Comparison of ENCODE assay signal across 8 cellular contexts in the genomic region with DNA sequence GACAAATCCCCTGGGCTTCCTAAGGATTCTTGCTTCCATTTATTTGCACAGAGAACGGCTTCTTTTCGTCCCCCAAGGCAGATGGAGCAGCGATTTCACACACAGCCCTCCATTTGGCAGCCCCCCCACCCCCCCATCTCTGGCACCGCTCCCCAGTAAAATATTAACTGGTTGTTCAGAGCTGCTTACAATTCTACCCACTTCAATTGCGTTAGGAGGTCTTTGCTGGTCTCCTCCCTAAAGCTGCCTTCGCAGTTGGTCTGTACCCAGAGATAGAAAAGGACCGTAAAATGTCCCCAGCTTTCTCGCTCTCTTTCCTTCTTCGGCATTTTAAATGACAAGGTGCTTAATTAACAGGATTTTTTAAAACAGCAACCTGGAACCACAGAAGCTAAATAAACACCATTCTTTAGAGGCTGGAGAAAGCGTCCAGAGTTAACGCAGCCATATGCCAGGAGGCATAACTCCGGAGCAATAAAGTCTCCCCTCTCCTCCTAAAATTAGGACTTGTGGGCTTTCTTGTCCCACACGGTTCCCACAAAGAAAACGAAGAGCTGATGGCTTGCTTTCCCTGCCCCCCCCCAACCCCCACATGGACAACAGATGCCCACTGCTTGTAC. TPM values are rescaled to one million over a fixed set of nuclear protein-coding genes. Genes with fewer than 3 reads are reported as not detected.
DNase-seq lines count a peak whose midpoint lies in the region; ATAC-seq, FAIRE-seq and TF ChIP-seq lines count a peak whose summit lies in the region.

No MANE protein-coding gene starts in this region.

- TF ChIP-seq CTCF in heart right ventricle (IDR thresholded peaks at IDR 0.05) (no peak), K562 (IDR thresholded peaks at IDR 0.05 in 2 of 3, conservative IDR thresholded peaks at IDR 0.05 in 1 of 3; ENCODE audit: insufficient read depth in 2 of 3, low read depth in 1 of 3, low read length in 3 of 3) (no peak), uterus (IDR thresholded peaks at IDR 0.05) (no peak), omental fat pad (IDR thresholded peaks at IDR 0.05) (no peak)

- no peak for TF ChIP-seq EP300 in K562 (IDR thresholded peaks at IDR 0.05; ENCODE audit: low read length)

- no peak for FAIRE-seq in K562 (lab: Jason Lieb, UNC)

- H3K27me3 ChIP-seq in heart right ventricle (no peaks in the 10 kb centered on the region), K562 (ENCODE audit: control insufficient read depth in 2 of 2, insufficient read depth in 2 of 2, low read length in 2 of 2) (no peaks in the 10 kb centered on the region), mesenchymal stem cell (ENCODE audit: control insufficient read depth in 1 of 2, insufficient read depth in 1 of 2, low read length in 2 of 2) (no peaks in the 10 kb centered on the region), uterus (no peaks in the 10 kb centered on the region)

- no peaks in the 10 kb centered on the region for H4K20me1 ChIP-seq in K562 (replicated peaks; ENCODE audit: control insufficient read depth, insufficient read depth, low read length)

- no peaks in the 10 kb centered on the region for H3K9me1 ChIP-seq in K562 (ENCODE audit: control insufficient read depth, insufficient read depth, low read length)

- BruUV-seq in K562 (replicated peaks; lab: Mats Ljungman, UMichigan), result no TSS peak

- H3K79me2 ChIP-seq in K562 (ENCODE audit: control insufficient read depth, insufficient read depth, low read length), result peaks cover 82% of the 10 kb centered on the region

- ATAC-seq in heart right ventricle (no peak), Right ventricle myocardium superior (ENCODE audit: poor library complexity) (no peak), K562 (no peak), omental fat pad (ENCODE audit: low FRiP score) (no peak)

- TF ChIP-seq POLR2A in K562 (conservative IDR thresholded peaks at IDR 0.05) (no peak), uterus (IDR thresholded peaks at IDR 0.05) (no peak)

- H3K27ac ChIP-seq in heart right ventricle, result peak overlapping the region; percentile 97 to 99 (median 98)
- H3K27ac ChIP-seq in K562 (ENCODE audit: extremely low read depth, low read depth, low read length), result peak overlapping the region; percentile 97
- H3K27ac ChIP-seq in mesenchymal stem cell (ENCODE audit: low read length, poor library complexity, severe bottlenecking), result peak overlapping the region; percentile 100
- H3K27ac ChIP-seq in uterus, result peak overlapping the region; percentile 94 to 99

- H4K8ac ChIP-seq in mesenchymal stem cell (ENCODE audit: low read length), result peak overlapping the region; percentile 99

- in situ Hi-C loops in K562 (cut with MboI), result no loop called here

- DNase-seq in heart right ventricle (peak in 1 of 2 donors; percentile 17), Right ventricle myocardium superior (no peak), K562 (ENCODE audit: extremely low read depth in 1 of 4, low spot score in 3 of 4) (no peak), mesenchymal stem cell (no peak), uterus (no peak), NCI-H1105 treated with DMSO at 0.1 percent for 48 hours (lab: John Stamatoyannopoulos, UW) (no peak), GOT3 (lab: John Stamatoyannopoulos, UW) (no peak), omental fat pad (ENCODE audit: low spot score) (no peak)

- H3K4me1 ChIP-seq in heart right ventricle (peaks cover 60 to 98% (median 91%) of the 10 kb centered on the region in 9 donors), K562 (replicated peaks in 1 of 2; ENCODE audit: control insufficient read depth in 2 of 2, insufficient read depth in 2 of 2, low read length in 2 of 2) (peaks cover 53 to 56% of the 10 kb centered on the region in 2 experiments), mesenchymal stem cell (ENCODE audit: control insufficient read depth, insufficient read depth, low read depth, low read length) (peaks cover 41% of the 10 kb centered on the region), uterus (peaks cover 50 to 62% of the 10 kb centered on the region in 2 donors)

- H3K4me3 ChIP-seq in heart right ventricle (no peak overlapping the region), K562 (peak overlapping the region; percentile 65), mesenchymal stem cell (ENCODE audit: insufficient read depth in 1 of 2, low read depth in 1 of 2, low read length in 2 of 2) (no peak overlapping the region), uterus (no peak overlapping the region)

- peak overlapping the region; percentile 14 to 30 for H3K23ac ChIP-seq in mesenchymal stem cell (ENCODE audit: low read length in 2 of 2)

- H2AK5ac ChIP-seq in mesenchymal stem cell (ENCODE audit: low read length, severe bottlenecking), result peak overlapping the region; percentile 95

- H3K14ac ChIP-seq in mesenchymal stem cell (ENCODE audit: low read length in 2 of 2), result peak overlapping the region in 1 of 2 experiments; percentile 91

- TF ChIP-seq RAD21 in K562 (CRISPR knock-in tag; conservative IDR thresholded peaks at IDR 0.05 in 1 of 2, IDR thresholded peaks at IDR 0.05 in 1 of 2), result no peak

- H3K9me3 ChIP-seq in heart right ventricle, result no peaks in the 10 kb centered on the region
- H3K9me3 ChIP-seq in K562 (replicated peaks; ENCODE audit: control insufficient read depth, insufficient read depth, low read depth, low read length), result no peaks in the 10 kb centered on the region
- no peaks in the 10 kb centered on the region for H3K9me3 ChIP-seq in mesenchymal stem cell (ENCODE audit: control insufficient read depth, low read length)
- no peaks in the 10 kb centered on the region for H3K9me3 ChIP-seq in uterus

- H2BK12ac ChIP-seq in mesenchymal stem cell (ENCODE audit: low read length in 2 of 2), result peak overlapping the region; percentile 89 to 99

- H3K4me2 ChIP-seq in K562 (ENCODE audit: insufficient read depth, low read length) (peak overlapping the region; percentile 87), mesenchymal stem cell (ENCODE audit: low read length, poor library complexity, severe bottlenecking) (peak overlapping the region; percentile 14)

- H4K91ac ChIP-seq in mesenchymal stem cell (ENCODE audit: low read length), result peak overlapping the region; percentile 100

- H2BK5ac ChIP-seq in mesenchymal stem cell (ENCODE audit: low read depth, low read length, poor library complexity, severe bottlenecking), result peak overlapping the region; percentile 100

- H3K36me3 ChIP-seq in heart right ventricle (no peaks in the 10 kb centered on the region), K562 (ENCODE audit: control insufficient read depth, insufficient read depth, low read length) (peaks cover 23% of the 10 kb centered on the region), mesenchymal stem cell (ENCODE audit: control insufficient read depth in 1 of 2, insufficient read depth in 2 of 2, low read depth in 1 of 2, low read length in 2 of 2) (no peaks in the 10 kb centered on the region), uterus (no peaks in the 10 kb centered on the region)

- peak overlapping the region; percentile 82 for H2BK15ac ChIP-seq in mesenchymal stem cell (ENCODE audit: low read depth, poor library complexity, severe bottlenecking)

- intact Hi-C loops in heart right ventricle (cut with DNase I), result loop anchor here in 4 of 10 donors (2.0 to 5.0 kb wide), 3 partner anchors 39 to 86 kb away; no protein-coding TSS in a partner anchor
- intact Hi-C loops in Right ventricle myocardium superior (cut with DNase I), result no loop called here
- intact Hi-C loops in K562 (cut with micrococcal nuclease), result loop anchor here (5.0 kb wide), 1 partner anchor 41 kb away; no protein-coding TSS in a partner anchor
- intact Hi-C loops in uterus (cut with DNase I; ENCODE audit: low total_unique reads), result loop anchor here (5.0 kb wide), 1 partner anchor 41 kb away; no protein-coding TSS in a partner anchor

- peak overlapping the region; percentile 92 to 94 for H3K9ac ChIP-seq in K562 (ENCODE audit: insufficient read depth in 1 of 2, low read depth in 2 of 2, low read length in 2 of 2)
- H3K9ac ChIP-seq in mesenchymal stem cell (ENCODE audit: low read length), result peak overlapping the region; percentile 88

- 37 to 42% methylated on average over 14 of the region's 14 CpGs for WGBS in heart right ventricle, 2 donors
- 3% methylated on average over 14 of the region's 14 CpGs for whole genome bisulfite sequencing in K562 (ENCODE audit: insufficient coverage, low coverage, missing lambda C conversion rate)
- 20% methylated on average over 14 of the region's 14 CpGs for WGBS in mesenchymal stem cell

- peak overlapping the region; percentile 99 for H2BK120ac ChIP-seq in mesenchymal stem cell (ENCODE audit: low read depth, low read length)

- H2AFZ ChIP-seq in K562 (ENCODE audit: low read depth, low read length) (peak overlapping the region; percentile 34; the same call in 1 of the 2 replicates), mesenchymal stem cell (ENCODE audit: low read depth, low read length) (no peak overlapping the region)

- peak overlapping the region; percentile 93 to 100 for H3K18ac ChIP-seq in mesenchymal stem cell (ENCODE audit: low read depth in 1 of 2, low read length in 2 of 2)

- POLR2A ChIA-PET in K562 (lab: Yijun Ruan, JAX), result interaction anchor here (0.8 to 2.4 kb wide), 19 partner anchors 8 to 61 kb away, joined by 3 to 11 read pairs (median 5); no protein-coding TSS in a partner anchor

- CTCF ChIA-PET in K562 (lab: Yijun Ruan, JAX; ENCODE audit: low intra/inter-chr PET ratio), result no interaction called here

- H3K4ac ChIP-seq in mesenchymal stem cell (ENCODE audit: low read depth in 1 of 2, low read length in 2 of 2), result peak overlapping the region; percentile 88 to 100

- no peaks in the 10 kb centered on the region for H3K79me1 ChIP-seq in mesenchymal stem cell (replicated peaks; ENCODE audit: low read length, poor library complexity, severe bottlenecking)

RNA-seq across cellular contexts. Expression of gene ZMYND8, which starts 1.7 kb away (rescaled TPM):
- total RNA-seq in heart right ventricle (10 to 100 TPM; 22.0 to 39.0 (median 29.0) TPM), Right ventricle myocardium superior (37.7 TPM), K562 (2014; rRNA removed) (51.8 and 62.6 TPM in 2 replicates), K562 (2014; rRNA removed; fragmentation: Illumina TruSeq; extraction: Trizol) (71.9 and 79.2 TPM in 2 replicates), K562 (2015; rRNA removed; fragmentation: Illumina TruSeq; extraction: Trizol) (65.3 and 67.3 TPM in 2 replicates), K562 (2021) (129 and 148 TPM in 2 replicates), uterus (10 to 100 TPM; 10.2 to 26.7 (median 16.0) TPM), omental fat pad (10 to 100 TPM; 22.7 to 44.5 (median 28.6) TPM)
- polyA plus RNA-seq in heart right ventricle (10 to 100 TPM in 1 of 2 donors, 1 to 10 TPM in 1; 6.4 to 22.5 TPM), K562 (2011; rRNA removed) (80.8 and 95.0 TPM in 2 replicates), K562 (2014; fragmentation: Illumina TruSeq; extraction: Trizol) (97.2 and 121 TPM in 2 replicates), K562 (2014; fragmentation: Nextera tagmentation; extraction: Ambion mirVana) (10 to 100 TPM; 31.8 to 58.0 TPM), K562 (2014; rRNA removed) (63.9 and 79.5 TPM in 2 replicates)
- 399 and 515 TPM in 2 replicates for total RNA-seq in K562 (2011; cell fraction: chromatin; rRNA removed; ENCODE audit: low replicate concordance)
- 184 and 194 TPM in 2 replicates for total RNA-seq in K562 (2011; cell fraction: nucleolus; rRNA removed)
- 232 and 241 TPM in 2 replicates for total RNA-seq in K562 (2011; cell fraction: nucleoplasm; rRNA removed)
- polyA plus RNA-seq in K562 (2011; cell fraction: cytosol; rRNA removed), result 42.9 and 46.7 TPM in 2 replicates
- polyA plus RNA-seq in K562 (2011; cell fraction: nucleus; rRNA removed), result 147 and 184 TPM in 2 replicates
- polyA plus RNA-seq in K562 (2012), result 48.4 and 62.9 TPM in 2 replicates
- 140 and 160 TPM in 2 replicates for polyA minus RNA-seq in K562 (2011; rRNA and poly(A)+ RNA removed)
- polyA minus RNA-seq in K562 (2011; cell fraction: cytosol; rRNA and poly(A)+ RNA removed), result 71.6 and 73.2 TPM in 2 replicates
- polyA minus RNA-seq in K562 (2011; cell fraction: nucleus; rRNA and poly(A)+ RNA removed), result 125 and 198 TPM in 2 replicates
- 21.6 TPM for polyA plus RNA-seq in mesenchymal stem cell (2013, experiment 1 of 2)
- 24.4 TPM for polyA plus RNA-seq in mesenchymal stem cell (2013, experiment 2 of 2)
